34 cellular contexts compared by ENCODE assay signal in the genomic region with DNA sequence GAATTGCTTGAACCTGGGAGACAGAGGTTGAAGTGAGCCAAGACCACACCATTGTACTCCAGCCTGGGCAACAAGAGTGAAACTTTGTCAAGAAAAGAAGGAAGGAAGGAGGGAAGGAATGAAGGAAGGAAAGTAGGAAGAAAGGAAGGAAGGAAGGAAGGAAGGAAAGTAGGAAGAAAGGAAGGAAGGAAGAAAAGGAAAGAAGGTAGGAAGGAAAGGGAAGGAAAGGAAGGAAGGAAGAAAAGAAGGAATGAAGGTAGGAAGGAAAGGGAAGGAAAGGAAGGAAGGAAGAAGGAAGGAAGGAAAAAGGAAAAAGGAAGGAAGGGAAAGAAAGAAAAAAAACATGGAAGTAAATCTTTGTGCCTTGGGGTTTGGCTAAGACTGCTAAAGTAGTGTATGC. TPM values are rescaled to one million over a fixed set of nuclear protein-coding genes. Genes with fewer than 3 reads are reported as not detected.
"Had no signal": no experiment of that assay in that cellular context is flagged by ENCODE, and none has a peak within 500 bp of the region (broad histone marks: within the 10 kb centered on the region; RNA-seq: fewer than 3 reads in every experiment).

No MANE protein-coding gene starts in this region.

- H3K36me3 ChIP-seq: colonic mucosa, esophagus squamous epithelium, gastrocnemius medialis, heart right ventricle, left lung, lower lobe of right lung had no signal

- H3K4me1 Mint-ChIP-seq: endodermal cell, mesothelial cell of epicardium, naive B cell had no signal

- H3K27ac ChIP-seq: colonic mucosa, epithelial cell of prostate, esophagus squamous epithelium, gastrocnemius medialis, heart right ventricle, left lung, lower lobe of right lung had no signal

- H3K9me3 Mint-ChIP-seq: dendritic cell treated with granulocyte-macrophage colony-stimulating factor and Interleukin-4, amounts not matched to agents 40 ng/mL and 50 ng/mL, for 4 days; effector memory CD8-positive, alpha-beta T cell; endodermal cell; mesothelial cell of epicardium; naive B cell had no signal

- H3K4me3 Mint-ChIP-seq: dendritic cell treated with granulocyte-macrophage colony-stimulating factor and Interleukin-4, amounts not matched to agents 40 ng/mL and 50 ng/mL, for 4 days; effector memory CD8-positive, alpha-beta T cell; endodermal cell; mesothelial cell of epicardium; naive B cell had no signal

- H3K4me1 ChIP-seq: colonic mucosa, esophagus squamous epithelium, gastrocnemius medialis, heart right ventricle, left lung, lower lobe of right lung had no signal

- FAIRE-seq: endometrium, islet of Langerhans, keratinocyte had no signal

- H3K36me3 Mint-ChIP-seq: mesothelial cell of epicardium had no signal

- ATAC-seq: esophagus mucosa, gastrocnemius medialis, left cardiac atrium, left lung, left ventricle myocardium superior, mucosa of descending colon had no signal

- H3K9me3 ChIP-seq: colonic mucosa, esophagus squamous epithelium, gastrocnemius medialis, heart right ventricle, left lung, lower lobe of right lung, mucosa of descending colon had no signal

- DNase-seq: colonic mucosa; cortex of kidney; effector CD8-positive, alpha-beta T cell; effector memory CD8-positive, alpha-beta T cell; erythroblast; esophagus squamous epithelium; foreskin fibroblast; foreskin melanocyte; gastrocnemius medialis; glutamatergic neuron; head of caudate nucleus; heart right ventricle; hippocampal formation; left cardiac atrium; left lung; left ventricle myocardium superior; lower lobe of right lung; mesenchymal stem cell; mucosa of descending colon; naive B cell had no signal

- H3K27ac Mint-ChIP-seq: dendritic cell treated with granulocyte-macrophage colony-stimulating factor and Interleukin-4, amounts not matched to agents 40 ng/mL and 50 ng/mL, for 4 days; effector memory CD8-positive, alpha-beta T cell; endodermal cell; mesothelial cell of epicardium; naive B cell had no signal

- H3K27me3 ChIP-seq: colonic mucosa had no signal

- H3K4me3 ChIP-seq: colonic mucosa, esophagus squamous epithelium, gastrocnemius medialis, heart right ventricle, left lung, lower lobe of right lung, mucosa of descending colon had no signal

RNA-seq across cellular contexts. Expression of gene ULBP1, which starts 11.7 kb away (rescaled TPM):
- total RNA-seq: colonic mucosa, mucosa of descending colon had no signal

RNA-seq across cellular contexts. Expression of gene RAET1L, which starts 49.9 kb away (rescaled TPM):
- total RNA-seq: dermis microvascular lymphatic vessel endothelial cell, endodermal cell, gastrocnemius medialis, glomerular endothelial cell, heart right ventricle, left cardiac atrium, left ventricle myocardium superior, lower lobe of right lung, lung microvascular endothelial cell, mesenteric fat pad, mesothelial cell of epicardium, mucosa of descending colon, myocyte had no signal

RNA-seq across cellular contexts. Expression of gene RAET1G, which starts 52.5 kb away (rescaled TPM):
- total RNA-seq: endodermal cell, kidney epithelial cell, mesothelial cell of epicardium, myocyte had no signal
